8 cellular contexts compared by ENCODE assay signal in the genomic region with DNA sequence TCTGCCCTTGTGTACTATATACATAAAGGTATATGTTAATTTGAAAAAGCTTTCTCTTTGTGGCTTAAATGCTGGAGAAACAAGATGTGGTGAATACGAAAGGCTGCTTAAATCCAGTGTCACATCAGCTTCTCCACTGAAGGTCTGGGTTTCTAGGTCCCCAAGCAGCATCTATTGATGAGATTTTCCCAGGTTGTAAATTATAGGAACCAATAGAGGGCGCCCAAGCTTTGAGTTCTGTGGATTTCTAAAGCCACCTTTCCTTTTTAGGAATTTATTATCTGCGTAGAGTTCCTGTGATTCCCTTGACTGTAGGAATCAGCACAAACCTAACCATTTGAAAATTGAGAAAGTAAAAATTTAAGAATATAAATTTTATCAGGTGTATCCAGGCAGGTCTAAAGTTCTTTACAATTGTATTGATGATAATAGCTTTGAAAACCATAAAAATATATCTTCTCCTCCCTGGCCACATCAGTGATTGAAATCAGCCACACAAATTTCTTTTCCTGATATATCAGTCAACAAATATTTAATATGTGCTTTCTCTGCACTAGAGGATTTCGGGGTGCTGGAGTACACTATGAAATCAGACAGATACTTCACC.
A peak's percentile ranks its signal among the peaks of the same experiment; 100 is the strongest.
DNase-seq lines count a peak whose midpoint lies in the region; ATAC-seq and TF ChIP-seq lines count a peak whose summit lies in the region.

No MANE protein-coding gene starts in this region.

- TF ChIP-seq CTCF in AG09319 (IDR thresholded peaks at IDR 0.05; ENCODE audit: low read depth, low read length) (peak; percentile 65), GM12875 (IDR thresholded peaks at IDR 0.05; ENCODE audit: borderline replicate concordance, insufficient read depth, low read depth, low read length) (peak; percentile 42), foreskin keratinocyte (conservative IDR thresholded peaks at IDR 0.05) (peak; percentile 83), thoracic aorta (IDR thresholded peaks at IDR 0.05) (peak; percentile 56)

- H3K9me3 ChIP-seq in thoracic aorta: no peaks in the 10 kb centered on the region

- H3K36me3 ChIP-seq in thoracic aorta: no peaks in the 10 kb centered on the region

- no peak for ATAC-seq in foreskin keratinocyte
- no peak for ATAC-seq in thoracic aorta (ENCODE audit: insufficient number of reproducible peaks, low FRiP score, low read depth)
- ATAC-seq in HG03469 (IDR thresholded peaks at IDR 0.05; ENCODE audit: unreplicated experiment): no peak

- H3K27me3 ChIP-seq in foreskin keratinocyte (no peaks in the 10 kb centered on the region), thoracic aorta (replicated peaks; ENCODE audit: insufficient read depth) (no peaks in the 10 kb centered on the region)

- DNase-seq in AG09319 (ENCODE audit: extremely low read depth, low read depth) (no peak), RPMI7951 (ENCODE audit: low read depth) (peak; percentile 22), foreskin keratinocyte (peak in 1 of 2 donors; percentile 23), thoracic aorta (ENCODE audit: low spot score) (no peak), cerebellar nuclear complex (lab: John Stamatoyannopoulos, UW) (no peak)
- DNase-seq in effector CD8-positive, alpha-beta T cell (lab: John Stamatoyannopoulos, UW): no peak

- H3K27ac ChIP-seq in foreskin keratinocyte: no peak overlapping the region
- no peak overlapping the region for H3K27ac ChIP-seq in thoracic aorta

- H3K4me1 ChIP-seq in foreskin keratinocyte: no peaks in the 10 kb centered on the region
- no peaks in the 10 kb centered on the region for H3K4me1 ChIP-seq in thoracic aorta (ENCODE audit: control insufficient read depth in 1 of 2, low read depth in 2 of 2)

- no peak overlapping the region for H3K4me3 ChIP-seq in GM12875 (ENCODE audit: low read depth, low read length)
- no peak overlapping the region for H3K4me3 ChIP-seq in thoracic aorta
